18 cellular contexts compared by ENCODE assay signal in genomic region chr21:43909736-43910455, GRCh38. TPM values are rescaled to one million over a fixed set of nuclear protein-coding genes. Genes with fewer than 3 reads are reported as not detected.
DNase-seq lines count a peak whose midpoint lies in the region; ATAC-seq, FAIRE-seq and TF ChIP-seq lines count a peak whose summit lies in the region.
"Had no signal": no experiment of that assay in that cellular context is flagged by ENCODE, and none has a peak within 500 bp of the region (broad histone marks: within the 10 kb centered on the region; RNA-seq: fewer than 3 reads in every experiment).

No MANE protein-coding gene starts in this region.

- H4K20me1 ChIP-seq in K562 (replicated peaks; ENCODE audit: control insufficient read depth, insufficient read depth, low read length), result peaks cover 4% of the 10 kb centered on the region; the same call in 1 of the 2 replicates

- no peak for FAIRE-seq in K562 (lab: Jason Lieb, UNC)

- CTCF ChIA-PET in K562 (lab: Yijun Ruan, JAX; ENCODE audit: low intra/inter-chr PET ratio), result no interaction called here
- CTCF ChIA-PET in naive thymus-derived CD4-positive, alpha-beta T cell (lab: Charles Lee), result interaction anchor here (0.6 kb wide), 1 partner anchor 61 kb away, joined by 3 read pairs; no protein-coding TSS in a partner anchor

- peaks cover 11 to 40% (median 35%) of the 10 kb centered on the region in 5 donors for H3K36me3 Mint-ChIP-seq in naive thymus-derived CD4-positive, alpha-beta T cell

- H3K4me2 ChIP-seq in K562 (ENCODE audit: insufficient read depth, low read length), result no peak overlapping the region

- H3K4me3 ChIP-seq in right atrium auricular region (no peak overlapping the region), K562 (no peak overlapping the region)
- H3K4me3 ChIP-seq in naive thymus-derived CD4-positive, alpha-beta T cell (ENCODE audit: low read length), result no peak overlapping the region
- H3K4me3 ChIP-seq: psoas muscle had no signal

- no peak for TF ChIP-seq CTCF in right atrium auricular region (IDR thresholded peaks at IDR 0.05)
- no peak for TF ChIP-seq CTCF in K562 (IDR thresholded peaks at IDR 0.05 in 2 of 3, conservative IDR thresholded peaks at IDR 0.05 in 1 of 3; ENCODE audit: insufficient read depth in 2 of 3, low read depth in 1 of 3, low read length in 3 of 3)

- H3K36me3 ChIP-seq in right atrium auricular region (no peaks in the 10 kb centered on the region), K562 (ENCODE audit: control insufficient read depth, insufficient read depth, low read length) (peaks cover 34% of the 10 kb centered on the region; the same call in 2 of the 3 replicates)
- H3K36me3 ChIP-seq in naive thymus-derived CD4-positive, alpha-beta T cell (ENCODE audit: control insufficient read depth in 2 of 3, insufficient read depth in 3 of 3, low read length in 3 of 3), result peaks cover 0 to 35% (median 0%) of the 10 kb centered on the region in 3 experiments

- H3K9me3 ChIP-seq in right atrium auricular region (no peaks in the 10 kb centered on the region), K562 (replicated peaks; ENCODE audit: control insufficient read depth, insufficient read depth, low read depth, low read length) (peaks cover 8% of the 10 kb centered on the region)
- peaks cover 0 to 12% (median 0%) of the 10 kb centered on the region in 3 experiments for H3K9me3 ChIP-seq in naive thymus-derived CD4-positive, alpha-beta T cell (ENCODE audit: control insufficient read depth in 2 of 3, low read length in 3 of 3)
- H3K9me3 ChIP-seq: psoas muscle had no signal

- BruUV-seq in K562 (replicated peaks; lab: Mats Ljungman, UMichigan), result no TSS peak

- POLR2A ChIA-PET in K562 (lab: Yijun Ruan, JAX), result interaction anchor here (0.7 kb wide), 1 partner anchor 26 kb away, joined by 3 read pairs; no protein-coding TSS in a partner anchor
- POLR2A ChIA-PET in naive thymus-derived CD4-positive, alpha-beta T cell (lab: Charles Lee), result no interaction called here

- in situ Hi-C loops in K562 (cut with MboI), result no loop called here

- ATAC-seq in Right ventricle myocardium superior (ENCODE audit: poor library complexity) (peak; percentile 31), K562 (peak; percentile 17), HG02840 (IDR thresholded peaks at IDR 0.05; ENCODE audit: low FRiP score, unreplicated experiment) (no peak)
- no peak for ATAC-seq in naive thymus-derived CD4-positive, alpha-beta T cell
- ATAC-seq: HCT116, psoas muscle had no signal

- no peak for DNase-seq in Right ventricle myocardium superior
- DNase-seq in right atrium auricular region (ENCODE audit: low spot score), result no peak
- peak in 1 of 4 experiments; percentile 31 for DNase-seq in K562 (ENCODE audit: extremely low read depth in 1 of 4, low spot score in 3 of 4)
- DNase-seq in naive thymus-derived CD4-positive, alpha-beta T cell, result no peak
- DNase-seq in NCI-H128 (lab: John Stamatoyannopoulos, UW; ENCODE audit: unreplicated experiment), result no peak
- no peak for DNase-seq in NCI-H146 treated with DMSO at 0.1 percent for 48 hours (lab: John Stamatoyannopoulos, UW; ENCODE audit: unreplicated experiment)
- DNase-seq: activated naive CD4-positive, alpha-beta T cell treated with anti-CD3 and anti-CD28 coated beads, Interleukin-2, amount 10 ng/mL, durations not matched to agents 7 days and 5 days; CD8-positive, alpha-beta memory T cell; cortex of kidney; islet precursor cell; naive B cell; NCI-H2081 treated with DMSO at 0.1 percent for 48 hours; NCI-H510A treated with DMSO at 0.1 percent for 48 hours; psoas muscle; stimulated activated CD4-positive, alpha-beta T cell treated with anti-CD3 and anti-CD28 coated beads, Interleukin-4, amount 100 ng/mL, for 4 hours had no signal

- TF ChIP-seq RAD21 in K562 (CRISPR knock-in tag; conservative IDR thresholded peaks at IDR 0.05 in 1 of 2, IDR thresholded peaks at IDR 0.05 in 1 of 2), result no peak

- H3K27ac ChIP-seq in right atrium auricular region (no peak overlapping the region), K562 (ENCODE audit: extremely low read depth, low read depth, low read length) (no peak overlapping the region)
- no peak overlapping the region for H3K27ac ChIP-seq in naive thymus-derived CD4-positive, alpha-beta T cell (ENCODE audit: low read depth, low read length)
- H3K27ac ChIP-seq: psoas muscle had no signal

- peak overlapping the region in 1 of 2 experiments; percentile 69; a peak in 2 of 4 replicates for H3K9ac ChIP-seq in K562 (ENCODE audit: insufficient read depth in 1 of 2, low read depth in 2 of 2, low read length in 2 of 2)

- peak overlapping the region in 6 of 9 donors; percentile 23 to 88 (median 66) for H3K27ac Mint-ChIP-seq in naive thymus-derived CD4-positive, alpha-beta T cell
- H3K27ac Mint-ChIP-seq: activated naive CD4-positive, alpha-beta T cell treated with anti-CD3 and anti-CD28 coated beads, Interleukin-2, amount 10 ng/mL, durations not matched to agents 7 days and 5 days had no signal

- H3K27me3 Mint-ChIP-seq in naive thymus-derived CD4-positive, alpha-beta T cell, result no peaks in the 10 kb centered on the region
- H3K27me3 Mint-ChIP-seq: activated naive CD4-positive, alpha-beta T cell treated with anti-CD3 and anti-CD28 coated beads, Interleukin-2, amount 10 ng/mL, durations not matched to agents 7 days and 5 days; IgD-negative memory B cell; naive B cell had no signal

- WGBS in K562 (ENCODE audit: insufficient coverage, low coverage, missing lambda C conversion rate), result 82% methylated on average over 19 of the region's 19 CpGs

- H3K27me3 ChIP-seq in right atrium auricular region, result no peaks in the 10 kb centered on the region
- no peaks in the 10 kb centered on the region for H3K27me3 ChIP-seq in K562 (ENCODE audit: control insufficient read depth in 2 of 2, insufficient read depth in 2 of 2, low read length in 2 of 2)
- no peaks in the 10 kb centered on the region for H3K27me3 ChIP-seq in naive thymus-derived CD4-positive, alpha-beta T cell (ENCODE audit: control insufficient read depth in 2 of 2, insufficient read depth in 2 of 2, low read length in 2 of 2)

- intact Hi-C loops in Right ventricle myocardium superior (cut with DNase I), result no loop called here
- intact Hi-C loops in K562 (cut with micrococcal nuclease), result no loop called here
- intact Hi-C loops in naive thymus-derived CD4-positive, alpha-beta T cell (cut with micrococcal nuclease), result no loop called here

- no peak overlapping the region for H2AFZ ChIP-seq in K562 (ENCODE audit: low read depth, low read length)

- peaks cover 0 to 39% of the 10 kb centered on the region in 2 donors for H3K4me1 ChIP-seq in right atrium auricular region
- H3K4me1 ChIP-seq in K562 (replicated peaks in 1 of 2; ENCODE audit: control insufficient read depth in 2 of 2, insufficient read depth in 2 of 2, low read length in 2 of 2), result peaks cover 12 to 43% of the 10 kb centered on the region in 2 experiments
- no peaks in the 10 kb centered on the region for H3K4me1 ChIP-seq in naive thymus-derived CD4-positive, alpha-beta T cell (ENCODE audit: control insufficient read depth in 2 of 2, insufficient read depth in 2 of 2, low read length in 2 of 2)

- H3K79me2 ChIP-seq in K562 (ENCODE audit: control insufficient read depth, insufficient read depth, low read length), result peaks cover 53% of the 10 kb centered on the region

- H3K4me1 Mint-ChIP-seq in naive thymus-derived CD4-positive, alpha-beta T cell, result peaks cover 11 to 48% (median 20%) of the 10 kb centered on the region in 7 donors

- H3K9me3 Mint-ChIP-seq in naive thymus-derived CD4-positive, alpha-beta T cell, result peaks cover 0 to 21% (median 6%) of the 10 kb centered on the region in 11 donors

- no peak for TF ChIP-seq POLR2A in K562 (conservative IDR thresholded peaks at IDR 0.05)

- no peaks in the 10 kb centered on the region for H3K9me1 ChIP-seq in K562 (ENCODE audit: control insufficient read depth, insufficient read depth, low read length)

- peak overlapping the region in 2 of 10 donors; percentile 6 to 16 for H3K4me3 Mint-ChIP-seq in naive thymus-derived CD4-positive, alpha-beta T cell
- H3K4me3 Mint-ChIP-seq: activated naive CD4-positive, alpha-beta T cell treated with anti-CD3 and anti-CD28 coated beads, Interleukin-2, amount 10 ng/mL, durations not matched to agents 7 days and 5 days had no signal

- TF ChIP-seq EP300 in K562 (IDR thresholded peaks at IDR 0.05; ENCODE audit: low read length), result no peak

TF ChIP-seq in K562, 482 proteins besides CTCF, POLR2A, EP300 and RAD21 (continues in another document):
- TF ChIP-seq MEF2A (IDR thresholded peaks at IDR 0.05; ENCODE audit: control insufficient read depth, low read depth, low read length) (no peak), TFAM (CRISPR knock-in tag; conservative IDR thresholded peaks at IDR 0.05) (no peak), HCFC1 (IDR thresholded peaks at IDR 0.05; ENCODE audit: low read depth, low read length) (no peak)

RNA-seq across cellular contexts. Expression of gene AGPAT3, which starts 44.9 kb away (rescaled TPM):
- 96.3 TPM for total RNA-seq in Right ventricle myocardium superior
- total RNA-seq in right atrium auricular region, result 10 to 100 TPM; 41.3 to 42.5 TPM
- total RNA-seq in K562 (2011; cell fraction: chromatin; rRNA removed; ENCODE audit: low replicate concordance), result 91.3 and 152 TPM in 2 replicates
- 92.9 and 103 TPM in 2 replicates for total RNA-seq in K562 (2011; cell fraction: nucleolus; rRNA removed)
- total RNA-seq in K562 (2011; cell fraction: nucleoplasm; rRNA removed), result 104 and 106 TPM in 2 replicates
- 41.3 and 50.4 TPM in 2 replicates for total RNA-seq in K562 (2014; rRNA removed)
- total RNA-seq in K562 (2014; rRNA removed; fragmentation: Illumina TruSeq; extraction: Trizol), result 27.3 and 28.6 TPM in 2 replicates
- total RNA-seq in K562 (2015; rRNA removed; fragmentation: Illumina TruSeq; extraction: Trizol), result 33.7 and 35.7 TPM in 2 replicates
- total RNA-seq in K562 (2021), result 88.4 and 90.1 TPM in 2 replicates
- polyA plus RNA-seq in K562 (2011; rRNA removed), result 48.3 and 63.4 TPM in 2 replicates
- 66.5 and 76.4 TPM in 2 replicates for polyA plus RNA-seq in K562 (2011; cell fraction: cytosol; rRNA removed)
- polyA plus RNA-seq in K562 (2011; cell fraction: nucleus; rRNA removed), result 70.1 and 87.0 TPM in 2 replicates
- polyA plus RNA-seq in K562 (2012), result 42.6 and 65.7 TPM in 2 replicates
- polyA plus RNA-seq in K562 (2014; fragmentation: Illumina TruSeq; extraction: Trizol), result 33.2 and 48.4 TPM in 2 replicates
- polyA plus RNA-seq in K562 (2014; fragmentation: Nextera tagmentation; extraction: Ambion mirVana), result 1 to 10 TPM; 1.5 TPM
- polyA plus RNA-seq in K562 (2014; rRNA removed), result 46.6 and 50.1 TPM in 2 replicates
- polyA minus RNA-seq in K562 (2011; rRNA and poly(A)+ RNA removed), result 40.0 and 57.0 TPM in 2 replicates
- 48.7 and 66.4 TPM in 2 replicates for polyA minus RNA-seq in K562 (2011; cell fraction: cytosol; rRNA and poly(A)+ RNA removed)
- 26.1 and 32.4 TPM in 2 replicates for polyA minus RNA-seq in K562 (2011; cell fraction: nucleus; rRNA and poly(A)+ RNA removed)
- 100 to 1,000 TPM in 1 of 5 experiments, 10 to 100 TPM in 4; 58.4 to 121 (median 69.0) TPM for total RNA-seq in naive thymus-derived CD4-positive, alpha-beta T cell
- 10 to 100 TPM; 11.4 to 16.1 TPM for polyA plus RNA-seq in naive thymus-derived CD4-positive, alpha-beta T cell

Comparison
In these comparisons a context has a peak if more than half of its experiments do, and no peak if none do; other contexts are left out.
1. ATAC-seq: peak in Right ventricle myocardium superior (single experiment) and K562 (single experiment); none in naive thymus-derived CD4-positive, alpha-beta T cell (single experiment) and HG02840 (single experiment).